ENCODE assay signal across 1 cellular context in the genomic region with DNA sequence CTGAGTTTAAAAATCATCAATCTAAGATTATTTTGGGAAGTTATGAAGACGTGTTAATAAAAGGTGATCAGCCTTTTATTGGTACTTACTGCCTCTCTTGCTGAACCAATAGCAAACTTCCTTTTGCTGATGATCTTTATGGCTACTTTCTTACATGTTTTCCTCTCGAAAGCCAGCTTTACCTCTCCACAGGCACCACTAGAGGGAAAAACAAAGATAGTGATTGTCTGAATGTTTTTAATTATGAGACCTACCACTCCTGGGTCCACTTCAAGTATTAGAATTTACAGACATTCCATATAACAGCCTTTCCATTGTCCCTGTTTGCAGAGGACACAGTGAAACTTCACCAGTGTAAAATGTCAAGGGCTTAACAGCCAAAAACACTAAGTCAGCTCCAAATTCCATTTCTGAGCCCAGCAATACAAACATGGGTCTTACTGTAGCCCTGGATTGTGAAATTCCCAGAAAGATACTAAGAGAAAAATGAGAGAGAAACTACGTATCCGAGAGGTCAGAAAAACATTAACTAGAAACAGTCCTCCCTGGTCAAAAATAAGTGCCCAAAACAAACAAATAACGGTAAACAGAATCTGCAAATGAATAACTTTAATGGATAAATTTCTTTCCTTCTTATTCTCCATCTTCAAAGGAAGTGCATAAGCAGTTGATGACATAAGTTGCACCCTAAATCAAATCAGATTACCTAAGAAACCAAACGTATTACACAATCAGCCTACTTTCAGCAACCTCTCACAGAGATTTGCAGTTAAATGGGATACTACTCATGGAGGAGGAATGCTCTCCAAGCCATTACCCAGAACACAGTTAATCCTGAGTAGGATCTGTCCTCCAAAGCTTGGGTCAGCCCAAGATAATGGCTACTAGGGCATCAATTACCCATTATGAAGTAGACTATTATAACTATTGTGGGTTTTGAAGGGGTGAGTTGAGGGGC.
TF ChIP-seq lines count a peak whose summit lies in the region.

No MANE protein-coding gene starts in this region.

TF ChIP-seq in HEK293, 187 proteins besides CTCF, POLR2A, EP300 and RAD21 (continued from another document and continues in another):
- TF ChIP-seq, protein P1, sequence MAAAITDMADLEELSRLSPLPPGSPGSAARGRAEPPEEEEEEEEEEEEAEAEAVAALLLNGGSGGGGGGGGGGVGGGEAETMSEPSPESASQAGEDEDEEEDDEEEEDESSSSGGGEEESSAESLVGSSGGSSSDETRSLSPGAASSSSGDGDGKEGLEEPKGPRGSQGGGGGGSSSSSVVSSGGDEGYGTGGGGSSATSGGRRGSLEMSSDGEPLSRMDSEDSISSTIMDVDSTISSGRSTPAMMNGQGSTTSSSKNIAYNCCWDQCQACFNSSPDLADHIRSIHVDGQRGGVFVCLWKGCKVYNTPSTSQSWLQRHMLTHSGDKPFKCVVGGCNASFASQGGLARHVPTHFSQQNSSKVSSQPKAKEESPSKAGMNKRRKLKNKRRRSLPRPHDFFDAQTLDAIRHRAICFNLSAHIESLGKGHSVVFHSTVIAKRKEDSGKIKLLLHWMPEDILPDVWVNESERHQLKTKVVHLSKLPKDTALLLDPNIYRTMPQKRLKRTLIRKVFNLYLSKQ (tag by site-specific recombination; IDR thresholded peaks at IDR 0.05; ENCODE audit: borderline replicate concordance), result no peak
- TF ChIP-seq, protein P2, sequence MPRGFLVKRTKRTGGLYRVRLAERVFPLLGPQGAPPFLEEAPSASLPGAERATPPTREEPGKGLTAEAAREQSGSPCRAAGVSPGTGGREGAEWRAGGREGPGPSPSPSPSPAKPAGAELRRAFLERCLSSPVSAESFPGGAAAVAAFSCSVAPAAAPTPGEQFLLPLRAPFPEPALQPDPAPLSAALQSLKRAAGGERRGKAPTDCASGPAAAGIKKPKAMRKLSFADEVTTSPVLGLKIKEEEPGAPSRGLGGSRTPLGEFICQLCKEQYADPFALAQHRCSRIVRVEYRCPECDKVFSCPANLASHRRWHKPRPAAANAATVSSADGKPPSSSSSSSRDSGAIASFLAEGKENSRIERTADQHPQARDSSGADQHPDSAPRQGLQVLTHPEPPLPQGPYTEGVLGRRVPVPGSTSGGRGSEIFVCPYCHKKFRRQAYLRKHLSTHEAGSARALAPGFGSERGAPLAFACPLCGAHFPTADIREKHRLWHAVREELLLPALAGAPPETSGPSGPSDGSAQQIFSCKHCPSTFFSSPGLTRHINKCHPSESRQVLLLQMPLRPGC (tag by site-specific recombination; IDR thresholded peaks at IDR 0.05), result peak; percentile 66
- TF ChIP-seq ZNF626 (tag by site-specific recombination; IDR thresholded peaks at IDR 0.05), result no peak
- no peak for TF ChIP-seq ZNF514 (tag by site-specific recombination; IDR thresholded peaks at IDR 0.05)
- no peak for TF ChIP-seq ZNF292 (tag by site-specific recombination; IDR thresholded peaks at IDR 0.05; ENCODE audit: borderline replicate concordance, low read depth)
- TF ChIP-seq, protein P3, sequence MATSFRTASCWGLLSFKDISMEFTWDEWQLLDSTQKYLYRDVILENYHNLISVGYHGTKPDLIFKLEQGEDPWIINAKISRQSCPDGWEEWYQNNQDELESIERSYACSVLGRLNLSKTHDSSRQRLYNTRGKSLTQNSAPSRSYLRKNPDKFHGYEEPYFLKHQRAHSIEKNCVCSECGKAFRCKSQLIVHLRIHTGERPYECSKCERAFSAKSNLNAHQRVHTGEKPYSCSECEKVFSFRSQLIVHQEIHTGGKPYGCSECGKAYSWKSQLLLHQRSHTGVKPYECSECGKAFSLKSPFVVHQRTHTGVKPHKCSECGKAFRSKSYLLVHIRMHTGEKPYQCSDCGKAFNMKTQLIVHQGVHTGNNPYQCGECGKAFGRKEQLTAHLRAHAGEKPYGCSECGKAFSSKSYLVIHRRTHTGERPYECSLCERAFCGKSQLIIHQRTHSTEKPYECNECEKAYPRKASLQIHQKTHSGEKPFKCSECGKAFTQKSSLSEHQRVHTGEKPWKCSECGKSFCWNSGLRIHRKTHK (tag by site-specific recombination; IDR thresholded peaks at IDR 0.05), result no peak
- TF ChIP-seq, protein P4, sequence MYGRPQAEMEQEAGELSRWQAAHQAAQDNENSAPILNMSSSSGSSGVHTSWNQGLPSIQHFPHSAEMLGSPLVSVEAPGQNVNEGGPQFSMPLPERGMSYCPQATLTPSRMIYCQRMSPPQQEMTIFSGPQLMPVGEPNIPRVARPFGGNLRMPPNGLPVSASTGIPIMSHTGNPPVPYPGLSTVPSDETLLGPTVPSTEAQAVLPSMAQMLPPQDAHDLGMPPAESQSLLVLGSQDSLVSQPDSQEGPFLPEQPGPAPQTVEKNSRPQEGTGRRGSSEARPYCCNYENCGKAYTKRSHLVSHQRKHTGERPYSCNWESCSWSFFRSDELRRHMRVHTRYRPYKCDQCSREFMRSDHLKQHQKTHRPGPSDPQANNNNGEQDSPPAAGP (tag by site-specific recombination; IDR thresholded peaks at IDR 0.05), result peak; percentile 76
- no peak for TF ChIP-seq ZNF416 (tag by site-specific recombination; IDR thresholded peaks at IDR 0.05)
- TF ChIP-seq ZNF121 (tag by site-specific recombination; IDR thresholded peaks at IDR 0.05), result no peak
- no peak for TF ChIP-seq KLF7 (tag by site-specific recombination; IDR thresholded peaks at IDR 0.05; ENCODE audit: borderline replicate concordance)
- no peak for TF ChIP-seq ZNF658 (tag by site-specific recombination; IDR thresholded peaks at IDR 0.05)
- no peak for TF ChIP-seq KLF10 (tag by site-specific recombination; IDR thresholded peaks at IDR 0.05)
- TF ChIP-seq ZFP69B (tag by site-specific recombination; IDR thresholded peaks at IDR 0.05), result peak; percentile 92
- no peak for TF ChIP-seq ZNF155 (tag by site-specific recombination; IDR thresholded peaks at IDR 0.05)
- no peak for TF ChIP-seq ZNF596 (tag by site-specific recombination; IDR thresholded peaks at IDR 0.05)
- TF ChIP-seq, protein P5, sequence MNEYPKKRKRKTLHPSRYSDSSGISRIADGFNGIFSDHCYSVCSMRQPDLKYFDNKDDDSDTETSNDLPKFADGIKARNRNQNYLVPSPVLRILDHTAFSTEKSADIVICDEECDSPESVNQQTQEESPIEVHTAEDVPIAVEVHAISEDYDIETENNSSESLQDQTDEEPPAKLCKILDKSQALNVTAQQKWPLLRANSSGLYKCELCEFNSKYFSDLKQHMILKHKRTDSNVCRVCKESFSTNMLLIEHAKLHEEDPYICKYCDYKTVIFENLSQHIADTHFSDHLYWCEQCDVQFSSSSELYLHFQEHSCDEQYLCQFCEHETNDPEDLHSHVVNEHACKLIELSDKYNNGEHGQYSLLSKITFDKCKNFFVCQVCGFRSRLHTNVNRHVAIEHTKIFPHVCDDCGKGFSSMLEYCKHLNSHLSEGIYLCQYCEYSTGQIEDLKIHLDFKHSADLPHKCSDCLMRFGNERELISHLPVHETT (tag by site-specific recombination; IDR thresholded peaks at IDR 0.05), result peak; percentile 75; the same call in 1 of the 2 replicates
- TF ChIP-seq ZNF558 (tag by site-specific recombination; IDR thresholded peaks at IDR 0.05), result peak; percentile 18; the same call in 1 of the 2 replicates
- peak; percentile 66 for TF ChIP-seq ZNF600 (tag by site-specific recombination; IDR thresholded peaks at IDR 0.05)
- TF ChIP-seq ZNF791 (tag by site-specific recombination; IDR thresholded peaks at IDR 0.05), result no peak
- no peak for TF ChIP-seq TCF7L2 (IDR thresholded peaks at IDR 0.05; ENCODE audit: borderline replicate concordance, low read depth, low read length)
- no peak for TF ChIP-seq KLF1 (tag by site-specific recombination; IDR thresholded peaks at IDR 0.05)
- no peak for TF ChIP-seq GLIS2 (tag by site-specific recombination; IDR thresholded peaks at IDR 0.05)
- TF ChIP-seq ZNF768 (tag by site-specific recombination; IDR thresholded peaks at IDR 0.05), result no peak
- no peak for TF ChIP-seq ZNF560 (tag by site-specific recombination; IDR thresholded peaks at IDR 0.05; ENCODE audit: borderline replicate concordance)
- TF ChIP-seq, protein P6, sequence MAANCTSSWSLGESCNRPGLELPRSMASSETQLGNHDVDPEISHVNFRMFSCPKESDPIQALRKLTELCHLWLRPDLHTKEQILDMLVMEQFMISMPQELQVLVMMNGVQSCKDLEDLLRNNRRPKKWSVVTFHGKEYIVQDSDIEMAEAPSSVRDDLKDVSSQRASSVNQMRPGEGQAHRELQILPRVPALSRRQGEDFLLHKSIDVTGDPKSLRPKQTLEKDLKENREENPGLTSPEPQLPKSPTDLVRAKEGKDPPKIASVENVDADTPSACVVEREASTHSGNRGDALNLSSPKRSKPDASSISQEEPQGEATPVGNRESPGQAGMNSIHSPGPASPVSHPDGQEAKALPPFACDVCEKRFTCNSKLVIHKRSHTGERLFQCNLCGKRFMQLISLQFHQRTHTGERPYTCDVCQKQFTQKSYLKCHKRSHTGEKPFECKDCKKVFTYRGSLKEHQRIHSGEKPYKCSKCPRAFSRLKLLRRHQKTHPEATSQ (tag by site-specific recombination; IDR thresholded peaks at IDR 0.05), result no peak
- no peak for TF ChIP-seq ZNF350 (tag by site-specific recombination; IDR thresholded peaks at IDR 0.05)
- TF ChIP-seq, protein P7, sequence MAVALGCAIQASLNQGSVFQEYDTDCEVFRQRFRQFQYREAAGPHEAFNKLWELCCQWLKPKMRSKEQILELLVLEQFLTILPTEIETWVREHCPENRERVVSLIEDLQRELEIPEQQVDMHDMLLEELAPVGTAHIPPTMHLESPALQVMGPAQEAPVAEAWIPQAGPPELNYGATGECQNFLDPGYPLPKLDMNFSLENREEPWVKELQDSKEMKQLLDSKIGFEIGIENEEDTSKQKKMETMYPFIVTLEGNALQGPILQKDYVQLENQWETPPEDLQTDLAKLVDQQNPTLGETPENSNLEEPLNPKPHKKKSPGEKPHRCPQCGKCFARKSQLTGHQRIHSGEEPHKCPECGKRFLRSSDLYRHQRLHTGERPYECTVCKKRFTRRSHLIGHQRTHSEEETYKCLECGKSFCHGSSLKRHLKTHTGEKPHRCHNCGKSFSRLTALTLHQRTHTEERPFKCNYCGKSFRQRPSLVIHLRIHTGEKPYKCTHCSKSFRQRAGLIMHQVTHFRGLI (tag by site-specific recombination; IDR thresholded peaks at IDR 0.05), result no peak; the same call in 1 of the 2 replicates
- TF ChIP-seq, protein P8, sequence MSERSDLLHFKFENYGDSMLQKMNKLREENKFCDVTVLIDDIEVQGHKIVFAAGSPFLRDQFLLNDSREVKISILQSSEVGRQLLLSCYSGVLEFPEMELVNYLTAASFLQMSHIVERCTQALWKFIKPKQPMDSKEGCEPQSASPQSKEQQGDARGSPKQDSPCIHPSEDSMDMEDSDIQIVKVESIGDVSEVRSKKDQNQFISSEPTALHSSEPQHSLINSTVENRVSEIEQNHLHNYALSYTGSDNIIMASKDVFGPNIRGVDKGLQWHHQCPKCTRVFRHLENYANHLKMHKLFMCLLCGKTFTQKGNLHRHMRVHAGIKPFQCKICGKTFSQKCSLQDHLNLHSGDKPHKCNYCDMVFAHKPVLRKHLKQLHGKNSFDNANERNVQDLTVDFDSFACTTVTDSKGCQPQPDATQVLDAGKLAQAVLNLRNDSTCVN (tag by site-specific recombination; optimal IDR thresholded peaks at IDR 0.05), result no peak
- TF ChIP-seq ZNF23 (tag by site-specific recombination; IDR thresholded peaks at IDR 0.05; ENCODE audit: borderline replicate concordance), result no peak
- no peak for TF ChIP-seq ZNF423 (tag by site-specific recombination; IDR thresholded peaks at IDR 0.05)
- no peak for TF ChIP-seq ZFP37 (tag by site-specific recombination; IDR thresholded peaks at IDR 0.05)
- TF ChIP-seq ZNF335 (tag by site-specific recombination; conservative IDR thresholded peaks at IDR 0.05), result 0 out of 2 replicates have a peak, but pooled peaks have one; percentile 18
- TF ChIP-seq, protein P9, sequence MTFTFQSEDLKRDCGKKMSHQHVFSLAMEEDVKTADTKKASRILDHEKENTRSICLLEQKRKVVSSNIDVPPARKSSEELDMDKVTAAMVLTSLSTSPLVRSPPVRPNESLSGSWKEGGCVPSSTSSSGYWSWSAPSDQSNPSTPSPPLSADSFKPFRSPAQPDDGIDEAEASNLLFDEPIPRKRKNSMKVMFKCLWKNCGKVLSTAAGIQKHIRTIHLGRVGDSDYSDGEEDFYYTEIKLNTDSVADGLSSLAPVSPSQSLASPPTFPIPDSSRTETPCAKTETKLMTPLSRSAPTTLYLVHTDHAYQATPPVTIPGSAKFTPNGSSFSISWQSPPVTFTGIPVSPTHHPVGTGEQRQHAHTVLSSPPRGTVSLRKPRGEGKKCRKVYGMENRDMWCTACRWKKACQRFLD (tag by site-specific recombination; IDR thresholded peaks at IDR 0.05), result no peak
- no peak for TF ChIP-seq ZNF624 (tag by site-specific recombination; IDR thresholded peaks at IDR 0.05)
- peak; percentile 96 for TF ChIP-seq ZNF664 (tag by site-specific recombination; IDR thresholded peaks at IDR 0.05)
- no peak for TF ChIP-seq ZBTB7A (tag by site-specific recombination; IDR thresholded peaks at IDR 0.05; ENCODE audit: low read depth)
- TF ChIP-seq, protein P10, sequence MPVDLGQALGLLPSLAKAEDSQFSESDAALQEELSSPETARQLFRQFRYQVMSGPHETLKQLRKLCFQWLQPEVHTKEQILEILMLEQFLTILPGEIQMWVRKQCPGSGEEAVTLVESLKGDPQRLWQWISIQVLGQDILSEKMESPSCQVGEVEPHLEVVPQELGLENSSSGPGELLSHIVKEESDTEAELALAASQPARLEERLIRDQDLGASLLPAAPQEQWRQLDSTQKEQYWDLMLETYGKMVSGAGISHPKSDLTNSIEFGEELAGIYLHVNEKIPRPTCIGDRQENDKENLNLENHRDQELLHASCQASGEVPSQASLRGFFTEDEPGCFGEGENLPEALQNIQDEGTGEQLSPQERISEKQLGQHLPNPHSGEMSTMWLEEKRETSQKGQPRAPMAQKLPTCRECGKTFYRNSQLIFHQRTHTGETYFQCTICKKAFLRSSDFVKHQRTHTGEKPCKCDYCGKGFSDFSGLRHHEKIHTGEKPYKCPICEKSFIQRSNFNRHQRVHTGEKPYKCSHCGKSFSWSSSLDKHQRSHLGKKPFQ (tag by site-specific recombination; IDR thresholded peaks at IDR 0.05), result no peak
- peak; percentile 66 for TF ChIP-seq GLIS1 (tag by site-specific recombination; IDR thresholded peaks at IDR 0.05)
- peak; percentile 85 for TF ChIP-seq GFI1B (tag by site-specific recombination; IDR thresholded peaks at IDR 0.05)
- no peak for TF ChIP-seq SP3 (tag by site-specific recombination; IDR thresholded peaks at IDR 0.05)
- no peak for TF ChIP-seq ZNF785 (tag by site-specific recombination; IDR thresholded peaks at IDR 0.05)
- peak; percentile 97 for TF ChIP-seq ZNF629 (tag by site-specific recombination; IDR thresholded peaks at IDR 0.05)
- no peak for TF ChIP-seq ZFP3 (tag by site-specific recombination; IDR thresholded peaks at IDR 0.05; ENCODE audit: low read depth)
- no peak for TF ChIP-seq TRIM28 (IDR thresholded peaks at IDR 0.05; ENCODE audit: borderline replicate concordance, low read length)
- TF ChIP-seq EGR2 (tag by site-specific recombination; IDR thresholded peaks at IDR 0.05; ENCODE audit: low read depth), result no peak
- TF ChIP-seq ZNF16 (tag by site-specific recombination; IDR thresholded peaks at IDR 0.05; ENCODE audit: low read depth), result no peak
- peak; percentile 24; the same call in 1 of the 2 replicates for TF ChIP-seq ZNF394 (tag by site-specific recombination; IDR thresholded peaks at IDR 0.05; ENCODE audit: borderline replicate concordance)
